ENCODE assay signal across 8 cellular contexts in the genomic region with DNA sequence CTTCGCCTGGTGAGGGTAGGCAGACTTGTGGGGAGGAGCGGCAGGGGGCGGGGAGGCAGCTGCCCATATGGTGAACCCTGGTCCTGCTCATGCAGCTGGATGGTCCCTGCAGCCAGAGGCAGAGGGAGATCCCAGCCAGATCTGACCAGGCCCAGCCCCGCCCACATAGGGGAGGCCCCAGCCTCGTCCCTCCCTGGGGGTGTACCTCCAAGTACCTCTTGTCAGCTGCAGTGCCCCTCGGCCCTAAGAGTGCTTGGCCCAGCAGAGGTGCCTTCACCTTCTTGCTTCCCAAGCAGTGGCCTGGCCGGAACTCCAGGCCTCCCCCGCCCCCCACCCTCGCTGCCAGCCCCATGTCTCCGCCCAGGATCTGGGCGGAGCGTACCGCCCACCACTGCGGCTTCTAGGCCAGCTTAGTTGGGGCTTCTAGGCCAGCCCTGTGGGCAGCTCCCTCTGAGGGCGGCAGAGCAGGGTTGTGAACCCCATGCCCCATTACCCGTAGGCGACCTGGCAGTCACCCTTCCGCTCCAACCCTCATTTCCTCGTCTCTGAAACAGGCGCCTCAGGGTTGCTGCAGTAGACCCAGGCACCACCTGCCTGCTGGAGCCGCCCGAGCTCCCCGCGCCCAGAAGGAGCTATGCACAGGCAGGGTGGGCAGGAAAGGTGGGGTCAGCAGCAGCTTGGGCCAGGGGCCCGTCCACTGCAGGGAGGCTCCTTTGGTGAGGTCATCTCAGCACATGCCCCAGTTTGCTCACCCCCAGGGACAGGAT. TPM values are rescaled to one million over a fixed set of nuclear protein-coding genes. Genes with fewer than 3 reads are reported as not detected.
DNase-seq lines count a peak whose midpoint lies in the region; ATAC-seq and TF ChIP-seq lines count a peak whose summit lies in the region.

A gene with protein sequence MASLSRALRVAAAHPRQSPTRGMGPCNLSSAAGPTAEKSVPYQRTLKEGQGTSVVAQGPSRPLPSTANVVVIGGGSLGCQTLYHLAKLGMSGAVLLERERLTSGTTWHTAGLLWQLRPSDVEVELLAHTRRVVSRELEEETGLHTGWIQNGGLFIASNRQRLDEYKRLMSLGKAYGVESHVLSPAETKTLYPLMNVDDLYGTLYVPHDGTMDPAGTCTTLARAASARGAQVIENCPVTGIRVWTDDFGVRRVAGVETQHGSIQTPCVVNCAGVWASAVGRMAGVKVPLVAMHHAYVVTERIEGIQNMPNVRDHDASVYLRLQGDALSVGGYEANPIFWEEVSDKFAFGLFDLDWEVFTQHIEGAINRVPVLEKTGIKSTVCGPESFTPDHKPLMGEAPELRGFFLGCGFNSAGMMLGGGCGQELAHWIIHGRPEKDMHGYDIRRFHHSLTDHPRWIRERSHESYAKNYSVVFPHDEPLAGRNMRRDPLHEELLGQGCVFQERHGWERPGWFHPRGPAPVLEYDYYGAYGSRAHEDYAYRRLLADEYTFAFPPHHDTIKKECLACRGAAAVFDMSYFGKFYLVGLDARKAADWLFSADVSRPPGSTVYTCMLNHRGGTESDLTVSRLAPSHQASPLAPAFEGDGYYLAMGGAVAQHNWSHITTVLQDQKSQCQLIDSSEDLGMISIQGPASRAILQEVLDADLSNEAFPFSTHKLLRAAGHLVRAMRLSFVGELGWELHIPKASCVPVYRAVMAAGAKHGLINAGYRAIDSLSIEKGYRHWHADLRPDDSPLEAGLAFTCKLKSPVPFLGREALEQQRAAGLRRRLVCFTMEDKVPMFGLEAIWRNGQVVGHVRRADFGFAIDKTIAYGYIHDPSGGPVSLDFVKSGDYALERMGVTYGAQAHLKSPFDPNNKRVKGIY (minus strand): TSS at position 314 of the 767 bp plus-strand sequence. CDS start 4,179 bp downstream, outside the sequence.

- H3K27me3 Mint-ChIP-seq in nephron (ENCODE audit: low read depth) = peaks cover 6% of the 10 kb centered on the region

- DNase-seq in GM10248 (ENCODE audit: extremely low spot score) (peak; percentile 82), NCI-H2029 (lab: John Stamatoyannopoulos, UW) (peak; percentile 33), fibroblast of villous mesenchyme (ENCODE audit: low read depth) (peak; percentile 53), upper lobe of left lung (peak in 1 of 2 donors; percentile 89), hippocampal formation (lab: John Stamatoyannopoulos, UW) (no peak)
- DNase-seq in activated CD8-positive, alpha-beta memory T cell treated with anti-CD3 and anti-CD28 coated beads, Interleukin-2, amount 50 U/mL, for 48 hours = peak; percentile 72

- peak within 1 kb of the TSS in 2 of 3 experiments; percentile 33 to 60 for H3K27ac Mint-ChIP-seq in nephron

- H3K4me1 Mint-ChIP-seq in nephron = peaks cover 10% of the 10 kb centered on the region

- no peaks in the 10 kb centered on the region for H3K36me3 Mint-ChIP-seq in nephron (ENCODE audit: low read depth)

- ATAC-seq in upper lobe of left lung (ENCODE audit: low FRiP score in 2 of 2) = peak; percentile 67 to 78
- ATAC-seq in GM18907 (IDR thresholded peaks at IDR 0.05; ENCODE audit: unreplicated experiment) = no peak

- peak within 1 kb of the TSS; percentile 68 to 74 (median 73) for H3K4me3 Mint-ChIP-seq in nephron

- no peak for TF ChIP-seq EP300 in upper lobe of left lung (IDR thresholded peaks at IDR 0.05)

- H3K9me3 Mint-ChIP-seq in nephron = no peaks in the 10 kb centered on the region

- no peaks in the 10 kb centered on the region for H3K36me3 ChIP-seq in upper lobe of left lung

- TF ChIP-seq CTCF in GM10248 (IDR thresholded peaks at IDR 0.05; ENCODE audit: control extremely low read depth, extremely low read depth, low read depth, missing control alignments) = no peak
- TF ChIP-seq CTCF in fibroblast of villous mesenchyme (IDR thresholded peaks at IDR 0.05; ENCODE audit: insufficient read depth, low read depth, low read length) = no peak
- no peak for TF ChIP-seq CTCF in nephron (IDR thresholded peaks at IDR 0.05; ENCODE audit: unreplicated experiment in 3 of 3)
- no peak for TF ChIP-seq CTCF in upper lobe of left lung (IDR thresholded peaks at IDR 0.05)

- 21 to 40% methylated on average over 2 to 24 of the region's 25 CpGs for WGBS in upper lobe of left lung, 2 donors

- no peaks in the 10 kb centered on the region for H3K27me3 ChIP-seq in upper lobe of left lung

- H3K9me3 ChIP-seq in upper lobe of left lung = no peaks in the 10 kb centered on the region

- POLR2A ChIA-PET in GM10248 (lab: Yijun Ruan, JAX) = no interaction called here

- TF ChIP-seq POLR2A in upper lobe of left lung (IDR thresholded peaks at IDR 0.05) = peak in 1 of 4 donors; percentile 7

- peaks cover 4 to 17% (median 14%) of the 10 kb centered on the region in 4 donors for H3K4me1 ChIP-seq in upper lobe of left lung

- peak within 1 kb of the TSS; percentile 57 for H3K4me3 ChIP-seq in fibroblast of villous mesenchyme (ENCODE audit: low read depth, low read length)
- H3K4me3 ChIP-seq in upper lobe of left lung = peak within 1 kb of the TSS in 3 of 4 donors; percentile 32 to 49 (median 48)

- CTCF ChIA-PET in GM10248 (lab: Yijun Ruan, JAX) = interaction anchor here (1.0 to 2.8 kb wide), 4 partner anchors 9 to 256 kb away, joined by 3 to 12 read pairs (median 4); no protein-coding TSS in a partner anchor

- H3K27ac ChIP-seq in upper lobe of left lung = peak within 1 kb of the TSS in 1 of 4 donors; percentile 0

RNA-seq across cellular contexts. Expression of the gene that starts here (rescaled TPM):
- total RNA-seq in fibroblast of villous mesenchyme = 5.5 and 6.0 TPM in 2 replicates
- 10 to 100 TPM in 2 of 6 donors, 1 to 10 TPM in 3, under 1 TPM in 1; 0.79 to 37.7 (median 4.2) TPM for total RNA-seq in upper lobe of left lung

Comparison
In these comparisons a context has a peak if more than half of its experiments do, and no peak if none do; other contexts are left out.
1. DNase-seq: peak in GM10248 (single experiment), NCI-H2029 (single experiment), activated CD8-positive, alpha-beta memory T cell treated with anti-CD3 and anti-CD28 coated beads, Interleukin-2, amount 50 U/mL, for 48 hours (single experiment) and fibroblast of villous mesenchyme (single experiment); none in hippocampal formation (0 of 2).